ENCODE assay signal across 23 cellular contexts in the genomic region with DNA sequence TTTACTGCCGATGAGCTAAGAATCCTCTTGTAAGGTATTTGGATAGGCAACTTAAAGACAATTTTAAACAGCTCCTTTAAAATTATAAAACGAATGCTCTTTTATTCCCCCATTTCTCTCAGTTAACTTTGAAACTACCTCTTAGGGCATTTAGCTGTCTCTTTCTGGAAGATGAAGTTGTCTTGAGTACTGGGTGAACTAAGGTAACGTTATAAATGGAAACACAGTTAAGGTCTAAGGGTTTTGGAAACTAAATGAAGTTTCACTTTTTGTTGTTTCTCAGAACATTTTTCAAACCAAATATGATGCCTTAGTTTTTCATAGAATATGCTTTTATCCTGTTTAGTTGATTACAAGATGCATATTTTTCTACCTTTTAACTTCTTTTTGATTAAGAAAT. TPM values are rescaled to one million over a fixed set of nuclear protein-coding genes. Genes with fewer than 3 reads are reported as not detected.
DNase-seq lines count a peak whose midpoint lies in the region; ATAC-seq and TF ChIP-seq lines count a peak whose summit lies in the region.
"Had no signal": no experiment of that assay in that cellular context is flagged by ENCODE, and none has a peak within 500 bp of the region (broad histone marks: within the 10 kb centered on the region; RNA-seq: fewer than 3 reads in every experiment).

No MANE protein-coding gene starts in this region.

- peaks cover 8% of the 10 kb centered on the region for H3F3A ChIP-seq in MM.1S (ENCODE audit: insufficient read depth, low read length)

- H3K4me2 ChIP-seq in MM.1S (ENCODE audit: low read depth, low read length), result peak overlapping the region; percentile 65
- H3K4me2 ChIP-seq in OCI-LY7 (ENCODE audit: low read length), result no peak overlapping the region

- WGBS in psoas muscle, 3 donors, result 50 to 77% (median 70%) methylated on average over 3 of the region's 3 CpGs

- intact Hi-C loops in psoas muscle (cut with DNase I) (no loop called here), OCI-LY7 (cut with micrococcal nuclease; ENCODE audit: unreplicated experiment) (no loop called here)

- TF ChIP-seq CTCF in GM10248 (IDR thresholded peaks at IDR 0.05; ENCODE audit: control extremely low read depth, extremely low read depth, low read depth, missing control alignments) (no peak), GM13977 (IDR thresholded peaks at IDR 0.05; ENCODE audit: extremely low read depth, insufficient read depth, missing control alignments) (no peak), MM.1S (IDR thresholded peaks at IDR 0.05; ENCODE audit: low read length) (no peak), psoas muscle (IDR thresholded peaks at IDR 0.05) (no peak), OCI-LY7 (conservative IDR thresholded peaks at IDR 0.05; ENCODE audit: low read length) (no peak)

- POLR2A ChIA-PET in GM10248 (lab: Yijun Ruan, JAX), result interaction anchor here (1.1 kb wide), 1 partner anchor 11 kb away, joined by 4 read pairs; no protein-coding TSS in a partner anchor
- POLR2A ChIA-PET in OCI-LY7 (lab: Charles Lee), result interaction anchor here (0.7 kb wide), 3 partner anchors 14 to 1449 kb away, joined by 3 to 4 read pairs (median 4); no protein-coding TSS in a partner anchor

- H3K36me3 ChIP-seq in MM.1S (replicated peaks; ENCODE audit: insufficient read depth, low read length) (no peaks in the 10 kb centered on the region), psoas muscle (ENCODE audit: insufficient read depth in 1 of 2, low read depth in 1 of 2) (peaks cover 0 to 4% of the 10 kb centered on the region in 2 donors), OCI-LY7 (ENCODE audit: insufficient read depth, low read length) (peaks cover 82% of the 10 kb centered on the region)
- H3K36me3 ChIP-seq: SJSA1 had no signal

- no TSS peak for BruUV-seq in OCI-LY7 (replicated peaks; lab: Mats Ljungman, UMichigan)

- no peaks in the 10 kb centered on the region for H3K9me3 ChIP-seq in MM.1S (replicated peaks; ENCODE audit: insufficient read depth, low read length)
- H3K9me3 ChIP-seq in psoas muscle, result no peaks in the 10 kb centered on the region
- H3K9me3 ChIP-seq in OCI-LY7 (ENCODE audit: low read length), result no peaks in the 10 kb centered on the region
- H3K9me3 ChIP-seq: SJSA1 had no signal

- H3K79me2 ChIP-seq in MM.1S (ENCODE audit: low read length) (peaks cover 94% of the 10 kb centered on the region), OCI-LY7 (ENCODE audit: insufficient read depth, low read depth, low read length) (peaks cover 100% of the 10 kb centered on the region)

- H3K27me3 ChIP-seq in MM.1S (replicated peaks; ENCODE audit: insufficient read depth, low read length), result no peaks in the 10 kb centered on the region
- no peaks in the 10 kb centered on the region for H3K27me3 ChIP-seq in psoas muscle (ENCODE audit: insufficient read depth in 3 of 3, low read length in 2 of 3)
- H3K27me3 ChIP-seq: SJSA1 had no signal

- in situ Hi-C loops in GM13977 (cut with MboI; ENCODE audit: low pct_unique_long_range_greater_than_20kb, low sequenced_read_pairs, unreplicated experiment), result no loop called here

- H3K27ac ChIP-seq in MM.1S (ENCODE audit: low read length) (peak overlapping the region; percentile 22; the same call in 1 of the 2 replicates), psoas muscle (peak overlapping the region; percentile 27), OCI-LY7 (ENCODE audit: low read depth, low read length, poor library complexity, severe bottlenecking) (no peak overlapping the region)
- H3K27ac ChIP-seq: HL-60, SJSA1 had no signal

- H2AFZ ChIP-seq in MM.1S (ENCODE audit: low read length) (no peak overlapping the region), OCI-LY7 (ENCODE audit: low read length) (no peak overlapping the region)

- ATAC-seq in psoas muscle (no peak), GM18519 (IDR thresholded peaks at IDR 0.05; ENCODE audit: low FRiP score, unreplicated experiment) (no peak)
- ATAC-seq: HepG2, K562, Right ventricle myocardium inferior had no signal

- H4K20me1 ChIP-seq in MM.1S (ENCODE audit: insufficient read depth, low read length), result no peaks in the 10 kb centered on the region
- peaks cover 18% of the 10 kb centered on the region; the same call in 1 of the 2 replicates for H4K20me1 ChIP-seq in OCI-LY7 (ENCODE audit: insufficient read depth, low read length)

- DNase-seq in GM10248 (ENCODE audit: extremely low spot score) (peak; percentile 43), GM13977 (ENCODE audit: low spot score) (peak; percentile 35), MM.1S (peak; percentile 27), psoas muscle (no peak), OCI-LY7 (ENCODE audit: low spot score) (no peak), NCI-H1048 (lab: John Stamatoyannopoulos, UW) (no peak)
- DNase-seq: EL, GF-D8, GOT3, HCEC 1CT, NCI-H1105, NCI-H1694, NCI-H2081 treated with DMSO at 0.1 percent for 48 hours, NCI-H2171 treated with DMSO at 0.1 percent for 48 hours, NCI-H524 treated with DMSO at 0.1 percent for 48 hours, NCI-H82 had no signal

- 0 out of 2 replicates have a peak overlapping the region, but pooled peaks have one; percentile 4 for H3K4me3 ChIP-seq in MM.1S (ENCODE audit: low read length)
- H3K4me3 ChIP-seq in psoas muscle, result no peak overlapping the region
- H3K4me3 ChIP-seq in OCI-LY7 (ENCODE audit: low read depth, low read length, poor library complexity, severe bottlenecking), result no peak overlapping the region
- H3K4me3 ChIP-seq: K562, SJSA1 had no signal

- CTCF ChIA-PET in GM10248 (lab: Yijun Ruan, JAX), result interaction anchor here (1.0 to 2.9 kb wide), 2 partner anchors 9 to 26 kb away, joined by 3 to 16 read pairs; no protein-coding TSS in a partner anchor
- CTCF ChIA-PET in OCI-LY7 (lab: Charles Lee; ENCODE audit: unreplicated experiment), result no interaction called here

- H3K9me2 ChIP-seq in MM.1S (replicated peaks; ENCODE audit: insufficient read depth, low read length), result no peaks in the 10 kb centered on the region
- H3K9me2 ChIP-seq in OCI-LY7 (ENCODE audit: insufficient read depth, low read length), result no peaks in the 10 kb centered on the region

- no peak overlapping the region for H3K9ac ChIP-seq in MM.1S (ENCODE audit: low read length)

- H3K4me1 ChIP-seq in MM.1S (ENCODE audit: low read length) (peaks cover 4% of the 10 kb centered on the region; the same call in 1 of the 2 replicates), psoas muscle (peaks cover 31% of the 10 kb centered on the region), OCI-LY7 (ENCODE audit: insufficient read depth, low read length, poor library complexity, severe bottlenecking) (peaks cover 37% of the 10 kb centered on the region)

RNA-seq across cellular contexts. Expression of a gene that starts 6.8 kb away (rescaled TPM):
- total RNA-seq in psoas muscle, result 10 to 100 TPM; 48.0 to 62.9 (median 52.2) TPM
- polyA plus RNA-seq in psoas muscle, result 10 to 100 TPM; 20.3 to 52.3 (median 37.5) TPM
- 10.9 and 13.7 TPM in 2 replicates for total RNA-seq in OCI-LY7 (2014; rRNA removed; shearing (Covaris generic))
- total RNA-seq in OCI-LY7 (2022), result 57.3 and 57.9 TPM in 2 replicates

RNA-seq across cellular contexts. Expression of a gene that starts 28.4 kb away (rescaled TPM):
- total RNA-seq in psoas muscle (under 1 TPM in 1 of 4 donors, not detected in 3; 0.30 TPM), OCI-LY7 (2022) (not detected in 2 replicates)
- polyA plus RNA-seq in psoas muscle, result under 1 TPM in 1 of 3 donors, not detected in 2; 0.05 TPM
- total RNA-seq in OCI-LY7 (2014; rRNA removed; shearing (Covaris generic)), result not detected in 2 replicates
- total RNA-seq: HepG2, Right ventricle myocardium inferior, SJSA1 had no signal
- polyA plus RNA-seq: CD14-positive monocyte, HepG2 had no signal

Comparison
In these comparisons a context has a peak if more than half of its experiments do, and no peak if none do; other contexts are left out.
1. DNase-seq: peak in GM10248 (single experiment), GM13977 (single experiment) and MM.1S (single experiment); none in psoas muscle (0 of 2), OCI-LY7 (single experiment) and NCI-H1048 (single experiment).